ENCODE assay signal across 9 cellular contexts in the genomic region with DNA sequence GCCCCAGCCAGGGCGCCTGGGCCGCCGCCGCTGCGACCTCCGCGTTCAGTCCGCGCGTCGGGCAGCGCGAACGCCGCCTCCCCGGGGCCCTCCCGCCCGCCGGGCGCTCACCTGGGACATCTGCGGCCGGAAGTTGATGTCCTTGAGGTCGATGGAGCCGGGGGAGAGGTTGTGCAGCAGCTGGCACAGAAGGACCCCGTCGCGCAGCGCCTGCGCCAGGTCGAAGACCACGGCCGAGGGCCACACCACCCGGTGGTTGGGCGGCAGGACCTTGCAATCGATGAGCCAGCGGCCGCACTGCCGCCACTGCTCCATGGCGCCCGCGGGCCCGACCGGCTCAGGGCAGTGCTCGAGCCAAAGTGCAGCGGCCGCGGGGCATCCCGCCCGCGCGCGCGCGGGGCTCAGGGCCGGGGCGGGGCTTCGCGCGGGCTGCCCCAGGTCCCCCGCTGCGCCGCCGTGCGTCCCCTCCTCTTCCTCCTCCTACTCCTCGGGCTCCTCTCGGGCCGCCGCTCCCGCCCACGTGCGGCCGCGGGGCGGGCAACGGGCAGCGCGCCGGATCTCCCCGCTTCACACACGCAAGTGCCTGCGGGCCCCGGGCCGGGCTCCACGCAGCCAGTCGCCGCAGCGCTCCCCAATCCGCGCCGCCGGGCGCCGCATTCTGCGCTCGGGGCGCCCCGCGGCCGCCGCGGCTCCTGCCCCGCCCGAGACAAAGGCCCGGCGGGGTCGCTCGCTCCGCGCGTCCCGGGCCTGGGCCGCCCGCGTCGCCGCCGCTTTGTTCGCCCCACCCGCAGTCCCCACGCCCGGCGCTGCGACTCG.
DNase-seq lines count a peak whose midpoint lies in the region; ATAC-seq lines count a peak whose summit lies in the region.
"Had no signal": no experiment of that assay in that cellular context is flagged by ENCODE, and none has a peak within 500 bp of the region (broad histone marks: within the 10 kb centered on the region; RNA-seq: fewer than 3 reads in every experiment).

A gene with protein sequence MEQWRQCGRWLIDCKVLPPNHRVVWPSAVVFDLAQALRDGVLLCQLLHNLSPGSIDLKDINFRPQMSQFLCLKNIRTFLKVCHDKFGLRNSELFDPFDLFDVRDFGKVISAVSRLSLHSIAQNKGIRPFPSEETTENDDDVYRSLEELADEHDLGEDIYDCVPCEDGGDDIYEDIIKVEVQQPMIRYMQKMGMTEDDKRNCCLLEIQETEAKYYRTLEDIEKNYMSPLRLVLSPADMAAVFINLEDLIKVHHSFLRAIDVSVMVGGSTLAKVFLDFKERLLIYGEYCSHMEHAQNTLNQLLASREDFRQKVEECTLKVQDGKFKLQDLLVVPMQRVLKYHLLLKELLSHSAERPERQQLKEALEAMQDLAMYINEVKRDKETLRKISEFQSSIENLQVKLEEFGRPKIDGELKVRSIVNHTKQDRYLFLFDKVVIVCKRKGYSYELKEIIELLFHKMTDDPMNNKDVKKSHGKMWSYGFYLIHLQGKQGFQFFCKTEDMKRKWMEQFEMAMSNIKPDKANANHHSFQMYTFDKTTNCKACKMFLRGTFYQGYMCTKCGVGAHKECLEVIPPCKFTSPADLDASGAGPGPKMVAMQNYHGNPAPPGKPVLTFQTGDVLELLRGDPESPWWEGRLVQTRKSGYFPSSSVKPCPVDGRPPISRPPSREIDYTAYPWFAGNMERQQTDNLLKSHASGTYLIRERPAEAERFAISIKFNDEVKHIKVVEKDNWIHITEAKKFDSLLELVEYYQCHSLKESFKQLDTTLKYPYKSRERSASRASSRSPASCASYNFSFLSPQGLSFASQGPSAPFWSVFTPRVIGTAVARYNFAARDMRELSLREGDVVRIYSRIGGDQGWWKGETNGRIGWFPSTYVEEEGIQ (minus strand): TSS at position 361 of the 816 bp plus-strand sequence. CDS start 46 bp downstream, at position 315.

- peaks cover 7 to 16% of the 10 kb centered on the region in 2 donors for H3K36me3 Mint-ChIP-seq in stimulated activated naive B cell treated with anti-CD40 and anti-IgM and Interleukin-4, amounts not matched to agents 10 μg/mL and 1 μg/mL and 100 μg/mL, for 72 hours

- peaks cover 4 to 5% of the 10 kb centered on the region in 2 donors for H3K27me3 Mint-ChIP-seq in stimulated activated naive B cell treated with anti-CD40 and anti-IgM and Interleukin-4, amounts not matched to agents 10 μg/mL and 1 μg/mL and 100 μg/mL, for 72 hours

- peak; percentile 65 for ATAC-seq in HG02642 (IDR thresholded peaks at IDR 0.05; ENCODE audit: poor library complexity, unreplicated experiment)
- peak; percentile 60 to 66 for ATAC-seq in stimulated activated naive B cell treated with anti-CD40 and anti-IgM and Interleukin-4, amounts not matched to agents 10 μg/mL and 1 μg/mL and 100 μg/mL, for 72 hours (replicated peaks)

- no peaks in the 10 kb centered on the region for H3K9me3 Mint-ChIP-seq in stimulated activated naive B cell treated with anti-CD40 and anti-IgM and Interleukin-4, amounts not matched to agents 10 μg/mL and 1 μg/mL and 100 μg/mL, for 72 hours

- peak within 1 kb of the TSS; percentile 90 to 94 for H3K4me3 Mint-ChIP-seq in stimulated activated naive B cell treated with anti-CD40 and anti-IgM and Interleukin-4, amounts not matched to agents 10 μg/mL and 1 μg/mL and 100 μg/mL, for 72 hours

- H3K27ac Mint-ChIP-seq in stimulated activated naive B cell treated with anti-CD40 and anti-IgM and Interleukin-4, amounts not matched to agents 10 μg/mL and 1 μg/mL and 100 μg/mL, for 72 hours = peak within 1 kb of the TSS; percentile 81

- DNase-seq in NCI-H2081 (lab: John Stamatoyannopoulos, UW) (peak; percentile 30 to 57), NCI-H2081 treated with DMSO at 0.1 percent for 48 hours (lab: John Stamatoyannopoulos, UW) (no peak), NCI-H146 treated with DMSO at 0.1 percent for 48 hours (lab: John Stamatoyannopoulos, UW; ENCODE audit: unreplicated experiment) (peak; percentile 30), ecto neural progenitor cell (ENCODE audit: low spot score) (peak; percentile 85), medulla oblongata (ENCODE audit: extremely low spot score) (peak; percentile 38)
- peak; percentile 19 to 38 for DNase-seq in activated CD4-positive, alpha-beta T cell treated with anti-CD3 and anti-CD28 coated beads for 24 hours (ENCODE audit: low read depth in 2 of 2)
- peak; percentile 66 for DNase-seq in stimulated activated naive B cell treated with anti-CD40 and anti-IgM and Interleukin-4, amounts not matched to agents 10 μg/mL and 1 μg/mL and 100 μg/mL, for 72 hours
- DNase-seq: DND-41 had no signal

- H3K4me1 Mint-ChIP-seq in stimulated activated naive B cell treated with anti-CD40 and anti-IgM and Interleukin-4, amounts not matched to agents 10 μg/mL and 1 μg/mL and 100 μg/mL, for 72 hours = peaks cover 31 to 71% of the 10 kb centered on the region in 2 donors
